2 cellular contexts compared by ENCODE assay signal in genomic region chr1:234458352-234459027, GRCh38.
TF ChIP-seq lines count a peak whose summit lies in the region.

No MANE protein-coding gene starts in this region.

TF ChIP-seq in K562, 482 proteins besides CTCF, POLR2A, EP300 and RAD21 (continued from another document):
- TF ChIP-seq NFIC (IDR thresholded peaks at IDR 0.05): 0 out of 2 replicates have a peak, but pooled peaks have one; percentile 13
- TF ChIP-seq ZNF121 (CRISPR knock-in tag; conservative IDR thresholded peaks at IDR 0.05): no peak
- TF ChIP-seq CEBPZ (IDR thresholded peaks at IDR 0.05; ENCODE audit: borderline replicate concordance, low read depth, low read length): no peak

TF ChIP-seq in SK-N-SH treated with all-trans-retinoic acid at 6 μM for 48 hours, 23 proteins besides CTCF, POLR2A, EP300 and RAD21:
- TF ChIP-seq PATZ1 (CRISPR knock-in tag; IDR thresholded peaks at IDR 0.05; ENCODE audit: borderline replicate concordance) (no peak), ZNF565 (CRISPR knock-in tag; conservative IDR thresholded peaks at IDR 0.05; ENCODE audit: low read depth) (no peak), ZNF8 (CRISPR knock-in tag; IDR thresholded peaks at IDR 0.05) (no peak), ESRRG (CRISPR knock-in tag; IDR thresholded peaks at IDR 0.05) (no peak), POU6F1 (CRISPR knock-in tag; IDR thresholded peaks at IDR 0.05; ENCODE audit: borderline replicate concordance, low read depth) (no peak), SNAI2 (CRISPR knock-in tag; IDR thresholded peaks at IDR 0.05) (no peak), ZNF70 (CRISPR knock-in tag; IDR thresholded peaks at IDR 0.05) (no peak), ZFP3 (CRISPR knock-in tag; IDR thresholded peaks at IDR 0.05) (no peak), ZC3H10 (CRISPR knock-in tag; IDR thresholded peaks at IDR 0.05) (no peak), ISL1 (CRISPR knock-in tag; IDR thresholded peaks at IDR 0.05) (no peak), BACH2 (CRISPR knock-in tag; IDR thresholded peaks at IDR 0.05; ENCODE audit: borderline replicate concordance) (no peak), CSRNP3 (CRISPR knock-in tag; IDR thresholded peaks at IDR 0.05) (no peak), TCF4 (CRISPR knock-in tag; IDR thresholded peaks at IDR 0.05; ENCODE audit: borderline replicate concordance) (no peak), CREB5 (CRISPR knock-in tag; IDR thresholded peaks at IDR 0.05; ENCODE audit: low read depth) (no peak), GLIS3 (CRISPR knock-in tag; IDR thresholded peaks at IDR 0.05) (no peak), PPARA (CRISPR knock-in tag; IDR thresholded peaks at IDR 0.05; ENCODE audit: borderline replicate concordance) (no peak), RARB (CRISPR knock-in tag; IDR thresholded peaks at IDR 0.05) (no peak), TSHZ2 (CRISPR knock-in tag; IDR thresholded peaks at IDR 0.05) (no peak), TOX (CRISPR knock-in tag; IDR thresholded peaks at IDR 0.05; ENCODE audit: borderline replicate concordance) (no peak)
